ENCODE assay signal across 32 cellular contexts in genomic region chr12:66717049-66717448, GRCh38. TPM values are rescaled to one million over a fixed set of nuclear protein-coding genes. Genes with fewer than 3 reads are reported as not detected.
DNase-seq lines count a peak whose midpoint lies in the region; ATAC-seq and TF ChIP-seq lines count a peak whose summit lies in the region.
"Had no signal": no experiment of that assay in that cellular context is flagged by ENCODE, and none has a peak within 500 bp of the region (broad histone marks: within the 10 kb centered on the region; RNA-seq: fewer than 3 reads in every experiment).

No MANE protein-coding gene starts in this region.

- no peaks in the 10 kb centered on the region for H3K9me3 ChIP-seq in MM.1S (replicated peaks; ENCODE audit: insufficient read depth, low read length)
- H3K9me3 ChIP-seq in RWPE2 (ENCODE audit: severe bottlenecking) = no peaks in the 10 kb centered on the region
- H3K9me3 ChIP-seq in neural cell (ENCODE audit: low read length) = no peaks in the 10 kb centered on the region
- H3K9me3 ChIP-seq: HAP-1, heart left ventricle, right atrium auricular region, thyroid gland, vagina had no signal

- H3F3A ChIP-seq in MM.1S (ENCODE audit: insufficient read depth, low read length) = peaks cover 6% of the 10 kb centered on the region; the same call in 1 of the 2 replicates
- no peaks in the 10 kb centered on the region for H3F3A ChIP-seq in neural cell (ENCODE audit: insufficient read depth, low read length, poor library complexity, severe bottlenecking)

- no peak overlapping the region for H3K18ac ChIP-seq in mesendoderm (ENCODE audit: low read length)

- H3K9me3 Mint-ChIP-seq in natural killer cell = peaks cover 0 to 3% of the 10 kb centered on the region in 2 donors

- H4K8ac ChIP-seq in mesendoderm (ENCODE audit: low read depth, low read length) = no peak overlapping the region

- TF ChIP-seq EP300 in neural cell (conservative IDR thresholded peaks at IDR 0.05; ENCODE audit: poor library complexity, severe bottlenecking) = no peak

- H3K56ac ChIP-seq in mesendoderm (ENCODE audit: low read length) = no peak overlapping the region

- H4K5ac ChIP-seq in mesendoderm (ENCODE audit: low read length) = no peak overlapping the region

- H3K9ac ChIP-seq in MM.1S (ENCODE audit: low read length) = no peak overlapping the region
- no peak overlapping the region for H3K9ac ChIP-seq in neural cell (ENCODE audit: low read length)
- no peak overlapping the region for H3K9ac ChIP-seq in mesendoderm (ENCODE audit: low read length)
- H3K9ac ChIP-seq: parathyroid adenoma had no signal

- intact Hi-C loops in natural killer cell (cut with micrococcal nuclease) = no loop called here

- no peak overlapping the region for H2BK120ac ChIP-seq in mesendoderm (ENCODE audit: low read depth, low read length)

- WGBS in mesendoderm (ENCODE audit: extremely low coverage, insufficient coverage, low lambda C conversion rate) = no CpG with 5 or more reads among the region's 1 CpG

- H2AK5ac ChIP-seq in mesendoderm (ENCODE audit: low read length) = no peak overlapping the region

- no peak overlapping the region for H3K27ac Mint-ChIP-seq in natural killer cell
- H3K27ac Mint-ChIP-seq: activated CD4-positive, alpha-beta T cell treated with anti-CD3 and anti-CD28 coated beads, Interleukin-2, amount 10 ng/mL, durations not matched to agents 24 days and 14 days; activated CD8-positive, alpha-beta memory T cell treated with anti-CD3 and anti-CD28 coated beads, Interleukin-2, amount 10 ng/mL, durations not matched to agents 7 days and 5 days; activated T-cell treated with anti-CD3 and anti-CD28 coated beads, Interleukin-2, amount 50 U/mL, for 72 hours; stimulated activated naive CD8-positive, alpha-beta T cell treated with anti-CD3 and anti-CD28 coated beads, Interleukin-15, amount 100 ng/mL, for 72 hours had no signal

- H2BK15ac ChIP-seq in mesendoderm (replicated peaks; ENCODE audit: low read depth) = no peak overlapping the region

- H3K27me3 ChIP-seq in MM.1S (replicated peaks; ENCODE audit: insufficient read depth, low read length) (no peaks in the 10 kb centered on the region), RWPE2 (ENCODE audit: insufficient read depth, poor library complexity, severe bottlenecking) (no peaks in the 10 kb centered on the region), neural cell (ENCODE audit: insufficient read depth, low read depth, low read length) (no peaks in the 10 kb centered on the region), mesendoderm (ENCODE audit: insufficient read depth, low read length, poor library complexity) (no peaks in the 10 kb centered on the region)
- H3K27me3 ChIP-seq: heart left ventricle, right atrium auricular region, thyroid gland, vagina had no signal

- no peaks in the 10 kb centered on the region for H3K27me3 Mint-ChIP-seq in natural killer cell (ENCODE audit: low read depth in 2 of 2)
- H3K27me3 Mint-ChIP-seq: stimulated activated naive CD8-positive, alpha-beta T cell treated with anti-CD3 and anti-CD28 coated beads, Interleukin-15, amount 100 ng/mL, for 72 hours had no signal

- no peaks in the 10 kb centered on the region for H3K36me3 Mint-ChIP-seq in natural killer cell

- no peaks in the 10 kb centered on the region for H4K20me1 ChIP-seq in MM.1S (ENCODE audit: insufficient read depth, low read length)
- no peaks in the 10 kb centered on the region for H4K20me1 ChIP-seq in neural cell (ENCODE audit: insufficient read depth)

- H3K4me1 ChIP-seq in MM.1S (ENCODE audit: low read length) = peaks cover 23% of the 10 kb centered on the region
- H3K4me1 ChIP-seq in RWPE2 (ENCODE audit: insufficient read depth, poor library complexity, severe bottlenecking) = no peaks in the 10 kb centered on the region
- no peaks in the 10 kb centered on the region for H3K4me1 ChIP-seq in mesendoderm (ENCODE audit: control insufficient read depth, low read depth, low read length)
- H3K4me1 ChIP-seq: HAP-1, parathyroid adenoma, right atrium auricular region, thyroid gland, vagina had no signal

- H3K4me3 ChIP-seq in MM.1S (ENCODE audit: low read length) (no peak overlapping the region), RWPE2 (ENCODE audit: severe bottlenecking) (no peak overlapping the region), neural cell (ENCODE audit: low read length) (no peak overlapping the region), mesendoderm (ENCODE audit: low read length) (no peak overlapping the region)
- H3K4me3 ChIP-seq: coronary artery, HAP-1, heart left ventricle, lung, right atrium auricular region, smooth muscle cell, thyroid gland, vagina had no signal

- peak; percentile 66 for TF ChIP-seq RAD21 in neural cell (conservative IDR thresholded peaks at IDR 0.05)

- H3K9me2 ChIP-seq in MM.1S (replicated peaks; ENCODE audit: insufficient read depth, low read length) = no peaks in the 10 kb centered on the region
- no peaks in the 10 kb centered on the region for H3K9me2 ChIP-seq in neural cell (ENCODE audit: insufficient read depth, low read length)

- peak; percentile 19 for DNase-seq in NCI-H748 (lab: John Stamatoyannopoulos, UW; ENCODE audit: unreplicated experiment)
- DNase-seq in NCI-H748 treated with DMSO at 0.1 percent for 48 hours (lab: John Stamatoyannopoulos, UW) = no peak
- DNase-seq in MM.1S = no peak
- DNase-seq in RWPE2 (ENCODE audit: low spot score) = no peak
- no peak for DNase-seq in natural killer cell
- DNase-seq in mesendoderm = no peak
- DNase-seq in HuH-7.5 (ENCODE audit: low spot score) = no peak
- DNase-seq: activated CD4-positive, alpha-beta T cell treated with anti-CD3 and anti-CD28 coated beads, Interleukin-2, amount 10 ng/mL, durations not matched to agents 24 days and 14 days; activated CD8-positive, alpha-beta memory T cell treated with anti-CD3 and anti-CD28 coated beads, Interleukin-2, amount 10 ng/mL, durations not matched to agents 7 days and 5 days; activated naive CD4-positive, alpha-beta T cell; DMS79 treated with DMSO at 0.1 percent for 48 hours; effector memory CD4-positive, alpha-beta T cell; erythroblast; heart left ventricle; KBM-7; kidney glomerular epithelial cell; NCI-H526 treated with DMSO at 0.1 percent for 48 hours; SHP77; stimulated activated CD4-positive, alpha-beta T cell treated with anti-CD3 and anti-CD28 coated beads, Interleukin-1b, Interleukin-23, amount 100 ng/mL, for 48 hours; stimulated activated CD8-positive, alpha-beta memory T cell treated with anti-CD3 and anti-CD28 coated beads, Interleukin-4, amount 100 ng/mL, for 48 hours; stimulated activated naive CD8-positive, alpha-beta T cell treated with anti-CD3 and anti-CD28 coated beads, Interleukin-15, amount 100 ng/mL, for 72 hours; thyroid gland had no signal

- ATAC-seq in RWPE2 (ENCODE audit: low read depth) (no peak), natural killer cell (no peak)
- ATAC-seq: activated CD8-positive, alpha-beta memory T cell treated with anti-CD3 and anti-CD28 coated beads, Interleukin-2, amount 10 ng/mL, durations not matched to agents 7 days and 5 days; activated T-cell treated with anti-CD3 and anti-CD28 coated beads, Interleukin-2, amount 50 U/mL, for 72 hours; heart left ventricle; stimulated activated naive CD8-positive, alpha-beta T cell treated with anti-CD3 and anti-CD28 coated beads, Interleukin-15, amount 100 ng/mL, for 72 hours had no signal

- no peak overlapping the region for H3K23ac ChIP-seq in mesendoderm (ENCODE audit: low read length)

- H2AFZ ChIP-seq in MM.1S (ENCODE audit: low read length) (no peak overlapping the region), neural cell (ENCODE audit: low read depth, low read length) (no peak overlapping the region)
- H2AFZ ChIP-seq: parathyroid adenoma had no signal

- no peak overlapping the region for H3K4ac ChIP-seq in mesendoderm (ENCODE audit: low read depth, low read length)

- no peak overlapping the region for H3K4me3 Mint-ChIP-seq in natural killer cell
- H3K4me3 Mint-ChIP-seq: activated CD4-positive, alpha-beta T cell treated with anti-CD3 and anti-CD28 coated beads, Interleukin-2, amount 10 ng/mL, durations not matched to agents 24 days and 14 days; activated CD8-positive, alpha-beta memory T cell treated with anti-CD3 and anti-CD28 coated beads, Interleukin-2, amount 10 ng/mL, durations not matched to agents 7 days and 5 days; activated T-cell treated with anti-CD3 and anti-CD28 coated beads, Interleukin-2, amount 50 U/mL, for 72 hours; neural crest cell; stimulated activated naive CD8-positive, alpha-beta T cell treated with anti-CD3 and anti-CD28 coated beads, Interleukin-15, amount 100 ng/mL, for 72 hours had no signal

- H3K36me3 ChIP-seq in MM.1S (replicated peaks; ENCODE audit: insufficient read depth, low read length) = no peaks in the 10 kb centered on the region
- no peaks in the 10 kb centered on the region for H3K36me3 ChIP-seq in RWPE2 (ENCODE audit: low read depth)
- H3K36me3 ChIP-seq in neural cell (ENCODE audit: insufficient read depth, low read length) = no peaks in the 10 kb centered on the region
- H3K36me3 ChIP-seq in mesendoderm (ENCODE audit: control insufficient read depth, insufficient read depth, low read length) = no peaks in the 10 kb centered on the region
- H3K36me3 ChIP-seq: HAP-1, heart left ventricle, right atrium auricular region, thyroid gland, vagina had no signal

- H3K27ac ChIP-seq in MM.1S (ENCODE audit: low read length) (no peak overlapping the region), RWPE2 (ENCODE audit: poor library complexity, severe bottlenecking) (no peak overlapping the region), neural cell (ENCODE audit: low read length) (peak overlapping the region; percentile 38), mesendoderm (ENCODE audit: low read depth, low read length) (no peak overlapping the region)
- H3K27ac ChIP-seq: coronary artery, heart left ventricle, parathyroid adenoma, right atrium auricular region, thyroid gland, vagina had no signal

- TF ChIP-seq CTCF in MM.1S (IDR thresholded peaks at IDR 0.05; ENCODE audit: low read length) = peak; percentile 32
- TF ChIP-seq CTCF in RWPE2 (IDR thresholded peaks at IDR 0.05; ENCODE audit: poor library complexity, severe bottlenecking) = peak; percentile 14
- peak; percentile 58 for TF ChIP-seq CTCF in neural cell (IDR thresholded peaks at IDR 0.05; ENCODE audit: poor library complexity, severe bottlenecking)
- no peak for TF ChIP-seq CTCF in natural killer cell (IDR thresholded peaks at IDR 0.05)

- H3K79me1 ChIP-seq in mesendoderm (ENCODE audit: low read length) = no peaks in the 10 kb centered on the region

- H3K4me2 ChIP-seq in MM.1S (ENCODE audit: low read depth, low read length) (no peak overlapping the region), neural cell (ENCODE audit: low read length) (no peak overlapping the region), mesendoderm (ENCODE audit: low read length) (no peak overlapping the region)
- H3K4me2 ChIP-seq: smooth muscle cell had no signal

- no peak overlapping the region for H2BK5ac ChIP-seq in mesendoderm (ENCODE audit: low read length)

- H3K4me1 Mint-ChIP-seq in natural killer cell = peaks cover 20 to 22% of the 10 kb centered on the region in 2 donors

- H3K79me2 ChIP-seq in MM.1S (ENCODE audit: low read length) (no peaks in the 10 kb centered on the region), neural cell (replicated peaks; ENCODE audit: insufficient read depth, low read length) (no peaks in the 10 kb centered on the region), mesendoderm (ENCODE audit: control insufficient read depth, insufficient read depth, low read length) (no peaks in the 10 kb centered on the region)

RNA-seq across cellular contexts. Expression of gene GRIP1, which starts 38.2 kb away (rescaled TPM):
- polyA plus RNA-seq in neural cell = 41.1 and 54.9 TPM in 2 replicates
- polyA minus RNA-seq in neural cell = 134 and 148 TPM in 2 replicates
- 1 to 10 TPM; 1.3 to 3.6 (median 1.7) TPM for total RNA-seq in natural killer cell
- 8.9 TPM for polyA plus RNA-seq in mesendoderm (2013, experiment 1 of 2)
- polyA plus RNA-seq in mesendoderm (2013, experiment 2 of 2) = 7.6 TPM
